15 cellular contexts compared by ENCODE assay signal in the genomic region with DNA sequence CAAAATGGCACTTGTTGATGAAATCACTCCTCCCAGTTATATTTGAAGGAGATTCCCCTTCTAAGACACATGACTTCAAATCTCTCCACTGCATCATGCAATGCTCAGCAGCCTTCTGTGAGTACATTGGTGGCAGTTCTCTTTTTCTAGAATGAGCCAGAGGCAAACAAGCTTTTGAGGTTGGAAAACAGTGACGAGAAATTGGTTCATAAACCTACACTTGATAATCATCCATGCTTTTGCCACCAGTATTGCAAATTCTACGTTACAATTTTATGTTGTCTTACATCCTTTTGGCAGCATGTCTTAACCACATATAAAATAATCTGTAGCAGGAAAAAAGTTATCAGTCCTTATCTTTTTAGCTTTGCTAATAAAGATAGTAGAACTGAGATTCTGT.
DNase-seq lines count a peak whose midpoint lies in the region; ATAC-seq and TF ChIP-seq lines count a peak whose summit lies in the region.
"Had no signal": no experiment of that assay in that cellular context is flagged by ENCODE, and none has a peak within 500 bp of the region (broad histone marks: within the 10 kb centered on the region; RNA-seq: fewer than 3 reads in every experiment).

No MANE protein-coding gene starts in this region.

- no peak overlapping the region for H3K4me3 ChIP-seq in GM23248
- H3K4me3 ChIP-seq in coronary artery, result no peak overlapping the region
- no peak overlapping the region for H3K4me3 ChIP-seq in rectal smooth muscle tissue (ENCODE audit: low read length)
- H3K4me3 ChIP-seq: colonic mucosa, upper lobe of left lung had no signal

- H3K9me2 ChIP-seq in GM23248 (ENCODE audit: insufficient read depth), result no peaks in the 10 kb centered on the region

- H3K9ac ChIP-seq in GM23248 (no peak overlapping the region), rectal smooth muscle tissue (ENCODE audit: low read length) (no peak overlapping the region)

- no peaks in the 10 kb centered on the region for H3K9me3 ChIP-seq in GM23248 (ENCODE audit: low read depth)
- H3K9me3 ChIP-seq: colonic mucosa, upper lobe of left lung had no signal

- no peaks in the 10 kb centered on the region for H4K20me1 ChIP-seq in GM23248 (ENCODE audit: insufficient read depth)

- H3K27me3 ChIP-seq in GM23248 (replicated peaks; ENCODE audit: insufficient read depth) (no peaks in the 10 kb centered on the region), rectal smooth muscle tissue (ENCODE audit: control insufficient read depth, insufficient read depth, low read length) (no peaks in the 10 kb centered on the region)
- H3K27me3 ChIP-seq: colonic mucosa, upper lobe of left lung had no signal

- no peak overlapping the region for H3K27ac ChIP-seq in GM23248
- H3K27ac ChIP-seq in coronary artery, result peak overlapping the region; percentile 72 to 83
- H3K27ac ChIP-seq in rectal smooth muscle tissue (ENCODE audit: low read depth, low read length), result peak overlapping the region; percentile 77
- H3K27ac ChIP-seq: colonic mucosa had no signal

- no peak overlapping the region for H3K4me2 ChIP-seq in GM23248 (ENCODE audit: unreplicated experiment)

- no peak for TF ChIP-seq CTCF in coronary artery (IDR thresholded peaks at IDR 0.05)

- no peak for DNase-seq in GM23248
- no peak for DNase-seq in coronary artery (ENCODE audit: low spot score)
- no peak for DNase-seq in left lobe of liver (ENCODE audit: low spot score)
- DNase-seq in GOT3 (lab: John Stamatoyannopoulos, UW), result no peak
- DNase-seq in effector CD4-positive, alpha-beta T cell, result no peak
- DNase-seq: colonic mucosa, DMS79, islet precursor cell, NCI-H1105 treated with DMSO at 0.1 percent for 48 hours, NCI-H2171 treated with DMSO at 0.1 percent for 48 hours had no signal

- peak; percentile 14 for ATAC-seq in left lobe of liver
- ATAC-seq in HG02642 (IDR thresholded peaks at IDR 0.05; ENCODE audit: poor library complexity, unreplicated experiment), result no peak
- no peak for ATAC-seq in GM19351 (IDR thresholded peaks at IDR 0.05; ENCODE audit: unreplicated experiment)
- ATAC-seq: stimulated activated memory B cell treated with anti-CD40 and anti-IgM and Interleukin-4, amounts not matched to agents 10 μg/mL and 1 μg/mL and 100 μg/mL, for 72 hours had no signal

- no peaks in the 10 kb centered on the region for H3F3A ChIP-seq in GM23248 (ENCODE audit: insufficient read depth)

- H3K36me3 ChIP-seq in GM23248 (ENCODE audit: low read depth), result no peaks in the 10 kb centered on the region
- H3K36me3 ChIP-seq in rectal smooth muscle tissue (ENCODE audit: control insufficient read depth, insufficient read depth, low read length), result no peaks in the 10 kb centered on the region
- H3K36me3 ChIP-seq: colonic mucosa, upper lobe of left lung had no signal

- WGBS in GM23248 (ENCODE audit: low coverage in 1 of 2, low lambda C conversion rate in 2 of 2, missing lambda C conversion rate in 2 of 2), 2 experiments, result 83 to 85% methylated on average over 2 of the region's 2 CpGs

- in situ Hi-C loops in GM23248 (cut with MboI), result no loop called here

- no peaks in the 10 kb centered on the region for H3K79me2 ChIP-seq in GM23248 (ENCODE audit: insufficient read depth)

- peaks cover 15% of the 10 kb centered on the region for H3K4me1 ChIP-seq in GM23248 (ENCODE audit: insufficient read depth)
- peaks cover 13% of the 10 kb centered on the region for H3K4me1 ChIP-seq in rectal smooth muscle tissue (ENCODE audit: control insufficient read depth, insufficient read depth, low read length)
- H3K4me1 ChIP-seq: colonic mucosa had no signal

- peak overlapping the region; percentile 86 for H2AFZ ChIP-seq in GM23248
